ENCODE assay signal across 10 cellular contexts in the genomic region with DNA sequence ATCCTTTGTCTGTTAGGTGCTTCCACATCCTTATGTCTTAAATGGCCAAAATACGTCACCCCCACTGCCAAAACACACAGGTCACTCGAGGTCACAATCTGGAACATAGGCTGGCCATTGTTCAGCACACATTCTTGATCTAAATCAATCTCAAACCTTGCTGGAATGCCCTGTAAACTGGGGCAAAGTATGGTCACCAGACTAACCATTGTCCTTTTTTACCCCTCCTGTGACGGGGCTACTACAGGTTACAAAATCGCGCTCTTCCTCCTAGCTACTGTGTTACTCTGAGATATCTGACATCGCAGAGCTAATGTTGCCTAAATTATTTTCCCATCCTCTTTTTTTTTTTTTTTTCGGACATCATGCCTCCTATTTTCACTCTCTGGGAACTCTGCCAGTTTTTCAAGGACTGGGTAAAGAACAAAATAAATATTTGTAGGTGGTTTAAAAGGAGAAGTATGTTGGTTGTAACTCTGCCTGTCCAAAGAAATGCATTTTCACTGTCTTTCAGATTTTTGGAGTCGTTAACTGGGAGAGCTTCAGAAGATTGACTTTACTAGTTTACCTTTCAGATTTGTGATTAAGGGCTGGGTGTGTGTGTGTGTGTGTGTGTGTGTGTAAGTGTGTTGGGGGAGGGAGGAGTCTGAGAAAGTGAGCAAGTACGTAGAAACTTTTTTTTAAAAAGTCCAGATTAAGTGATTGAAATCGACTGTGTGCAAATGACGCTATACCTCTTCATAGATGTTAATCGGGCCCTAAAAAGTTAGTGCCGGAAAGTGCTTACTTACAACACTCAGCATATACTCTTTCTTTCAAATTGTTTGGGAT. TPM values are rescaled to one million over a fixed set of nuclear protein-coding genes. Genes with fewer than 3 reads are reported as not detected.
DNase-seq lines count a peak whose midpoint lies in the region; ATAC-seq and TF ChIP-seq lines count a peak whose summit lies in the region.
"Had no signal": no experiment of that assay in that cellular context is flagged by ENCODE, and none has a peak within 500 bp of the region (broad histone marks: within the 10 kb centered on the region; RNA-seq: fewer than 3 reads in every experiment).

No MANE protein-coding gene starts in this region.

- peak overlapping the region; percentile 29; the same call in 1 of the 2 replicates for H2AFZ ChIP-seq in MM.1S (ENCODE audit: low read length)

- no peak overlapping the region for H3K4me2 ChIP-seq in MM.1S (ENCODE audit: low read depth, low read length)

- H3K4me1 ChIP-seq in A673 (ENCODE audit: insufficient read depth, low read length, poor library complexity, severe bottlenecking) (peaks cover 41% of the 10 kb centered on the region), MM.1S (ENCODE audit: low read length) (0 out of 2 replicates have a peak, but pooled peaks cover 4% of the 10 kb centered on the region), duodenal mucosa (ENCODE audit: control insufficient read depth in 1 of 2, insufficient read depth in 2 of 2, low read length in 2 of 2) (peaks cover 27 to 30% of the 10 kb centered on the region in 2 donors), mucosa of stomach (ENCODE audit: control insufficient read depth, insufficient read depth, low read length) (peaks cover 6% of the 10 kb centered on the region)

- H3K27ac ChIP-seq in A673 (ENCODE audit: low read depth, low read length, poor library complexity, severe bottlenecking) = peak overlapping the region; percentile 79
- no peak overlapping the region for H3K27ac ChIP-seq in MM.1S (ENCODE audit: low read length)
- H3K27ac ChIP-seq in duodenal mucosa (ENCODE audit: low read depth, low read length) = peak overlapping the region; percentile 79
- H3K27ac ChIP-seq: HL-60 had no signal

- H3K4me3 ChIP-seq in A673 (ENCODE audit: low read depth, low read length, poor library complexity, severe bottlenecking) (peak overlapping the region; percentile 48), MM.1S (ENCODE audit: low read length) (no peak overlapping the region), duodenal mucosa (ENCODE audit: low read depth in 1 of 2, low read length in 2 of 2) (peak overlapping the region; percentile 78 to 82), mucosa of stomach (ENCODE audit: low read length) (peak overlapping the region; percentile 51)

- H3K27me3 ChIP-seq in A673 (replicated peaks; ENCODE audit: insufficient read depth, low read depth, low read length, poor library complexity) (no peaks in the 10 kb centered on the region), MM.1S (replicated peaks; ENCODE audit: insufficient read depth, low read length) (no peaks in the 10 kb centered on the region), duodenal mucosa (ENCODE audit: control insufficient read depth in 1 of 2, insufficient read depth in 2 of 2, low read length in 2 of 2) (no peaks in the 10 kb centered on the region), mucosa of stomach (ENCODE audit: control insufficient read depth, insufficient read depth, low read length) (no peaks in the 10 kb centered on the region)

- no peaks in the 10 kb centered on the region for H3K9me2 ChIP-seq in MM.1S (replicated peaks; ENCODE audit: insufficient read depth, low read length)

- H3K79me2 ChIP-seq in MM.1S (ENCODE audit: low read length) = no peaks in the 10 kb centered on the region

- CTCF ChIA-PET in A673 (lab: Charles Lee) = interaction anchor here (0.6 kb wide), 1 partner anchor 303 kb away, joined by 3 read pairs; no protein-coding TSS in a partner anchor

- no peaks in the 10 kb centered on the region for H3F3A ChIP-seq in MM.1S (ENCODE audit: insufficient read depth, low read length)

- intact Hi-C loops in A673 (cut with micrococcal nuclease; ENCODE audit: unreplicated experiment) = loop anchor here (2.0 to 5.0 kb wide), 2 partner anchors 143 to 309 kb away; no protein-coding TSS in a partner anchor

- H3K36me3 ChIP-seq in A673 (ENCODE audit: insufficient read depth, low read length, poor library complexity, severe bottlenecking) = no peaks in the 10 kb centered on the region
- no peaks in the 10 kb centered on the region for H3K36me3 ChIP-seq in MM.1S (replicated peaks; ENCODE audit: insufficient read depth, low read length)
- H3K36me3 ChIP-seq in duodenal mucosa (ENCODE audit: control insufficient read depth in 1 of 2, insufficient read depth in 2 of 2, low read length in 2 of 2) = no peaks in the 10 kb centered on the region
- H3K36me3 ChIP-seq in mucosa of stomach (ENCODE audit: control insufficient read depth, insufficient read depth, low read length) = no peaks in the 10 kb centered on the region

- DNase-seq in A673 (ENCODE audit: low spot score) (peak; percentile 42), MM.1S (no peak), NCI-H2107 (lab: John Stamatoyannopoulos, UW) (no peak)
- DNase-seq: activated gamma-delta T cell treated with Interleukin-2 at 50 U/mL for 16 hours had no signal

- no peaks in the 10 kb centered on the region for H3K9me3 ChIP-seq in A673 (ENCODE audit: low read depth, low read length, poor library complexity, severe bottlenecking)
- H3K9me3 ChIP-seq in MM.1S (replicated peaks; ENCODE audit: insufficient read depth, low read length) = no peaks in the 10 kb centered on the region
- no peaks in the 10 kb centered on the region for H3K9me3 ChIP-seq in duodenal mucosa (ENCODE audit: control insufficient read depth in 1 of 2, low read length in 2 of 2)
- no peaks in the 10 kb centered on the region for H3K9me3 ChIP-seq in mucosa of stomach (ENCODE audit: control insufficient read depth, low read length)

- ATAC-seq in HG03045 (IDR thresholded peaks at IDR 0.05; ENCODE audit: unreplicated experiment) (no peak), GM21515 (IDR thresholded peaks at IDR 0.05; ENCODE audit: unreplicated experiment) (no peak), HG03039 (IDR thresholded peaks at IDR 0.05; ENCODE audit: unreplicated experiment) (no peak)

- no peak for TF ChIP-seq CTCF in A673 (conservative IDR thresholded peaks at IDR 0.05; ENCODE audit: low read depth, low read length)
- TF ChIP-seq CTCF in MM.1S (IDR thresholded peaks at IDR 0.05; ENCODE audit: low read length) = no peak

- no TSS peak for BruUV-seq in A673 (replicated peaks; lab: Mats Ljungman, UMichigan)

- H4K20me1 ChIP-seq in MM.1S (ENCODE audit: insufficient read depth, low read length) = no peaks in the 10 kb centered on the region

- POLR2A ChIA-PET in A673 (lab: Charles Lee; ENCODE audit: low non-redundant PET) = interaction anchor here (0.7 kb wide), 1 partner anchor 198 kb away, joined by 13 read pairs; no protein-coding TSS in a partner anchor

- no peak overlapping the region for H3K9ac ChIP-seq in MM.1S (ENCODE audit: low read length)
- peak overlapping the region; percentile 39 to 58 for H3K9ac ChIP-seq in duodenal mucosa (ENCODE audit: low read depth in 1 of 2, low read length in 2 of 2)
- H3K9ac ChIP-seq in mucosa of stomach (ENCODE audit: low read length) = peak overlapping the region; percentile 52

RNA-seq across cellular contexts. Expression of gene KIAA1217, which starts 0.9 kb away (rescaled TPM):
- total RNA-seq in A673 (2021) = 76.2 and 94.1 TPM in 2 replicates
